35 cellular contexts compared by ENCODE assay signal in genomic region chr1:25134307-25134706, GRCh38.
"Had no signal": no experiment of that assay in that cellular context is flagged by ENCODE, and none has a peak within 500 bp of the region (broad histone marks: within the 10 kb centered on the region; RNA-seq: fewer than 3 reads in every experiment).

No MANE protein-coding gene starts in this region.

- H3K9me3 ChIP-seq: MG63 had no signal

- H3K4me3 ChIP-seq: MG63 had no signal

- DNase-seq: Karpas-422, Kasumi-1, MG63, MM.1S, MV-4-11, NCI-H1048, NCI-H1092, NCI-H1092 treated with DMSO at 0.1 percent for 48 hours, NCI-H1105, NCI-H1105 treated with DMSO at 0.1 percent for 48 hours, NCI-H1417, NCI-H1417 treated with DMSO at 0.1 percent for 48 hours, NCI-H1436, NCI-H1436 treated with DMSO at 0.1 percent for 48 hours, NCI-H146, NCI-H1694, NCI-H1694 treated with DMSO at 0.1 percent for 48 hours, NCI-H187, NCI-H187 treated with DMSO at 0.1 percent for 48 hours, NCI-H1930, NCI-H2029, NCI-H2029 treated with DMSO at 0.1 percent for 48 hours, NCI-H2081, NCI-H2081 treated with DMSO at 0.1 percent for 48 hours, NCI-H2107, NCI-H2171, NCI-H2171 treated with DMSO at 0.1 percent for 48 hours, NCI-H2227 treated with DMSO at 0.1 percent for 48 hours, NCI-H226, NCI-H345, NCI-H446, NCI-H446 treated with DMSO at 0.1 percent for 48 hours, NCI-H510A, NCI-H510A treated with DMSO at 0.1 percent for 48 hours, NCI-H524 had no signal

- H3K36me3 ChIP-seq: MG63 had no signal

- H3K27me3 ChIP-seq: MG63 had no signal
